Comparison of ENCODE assay signal across 8 cellular contexts in the genomic region with DNA sequence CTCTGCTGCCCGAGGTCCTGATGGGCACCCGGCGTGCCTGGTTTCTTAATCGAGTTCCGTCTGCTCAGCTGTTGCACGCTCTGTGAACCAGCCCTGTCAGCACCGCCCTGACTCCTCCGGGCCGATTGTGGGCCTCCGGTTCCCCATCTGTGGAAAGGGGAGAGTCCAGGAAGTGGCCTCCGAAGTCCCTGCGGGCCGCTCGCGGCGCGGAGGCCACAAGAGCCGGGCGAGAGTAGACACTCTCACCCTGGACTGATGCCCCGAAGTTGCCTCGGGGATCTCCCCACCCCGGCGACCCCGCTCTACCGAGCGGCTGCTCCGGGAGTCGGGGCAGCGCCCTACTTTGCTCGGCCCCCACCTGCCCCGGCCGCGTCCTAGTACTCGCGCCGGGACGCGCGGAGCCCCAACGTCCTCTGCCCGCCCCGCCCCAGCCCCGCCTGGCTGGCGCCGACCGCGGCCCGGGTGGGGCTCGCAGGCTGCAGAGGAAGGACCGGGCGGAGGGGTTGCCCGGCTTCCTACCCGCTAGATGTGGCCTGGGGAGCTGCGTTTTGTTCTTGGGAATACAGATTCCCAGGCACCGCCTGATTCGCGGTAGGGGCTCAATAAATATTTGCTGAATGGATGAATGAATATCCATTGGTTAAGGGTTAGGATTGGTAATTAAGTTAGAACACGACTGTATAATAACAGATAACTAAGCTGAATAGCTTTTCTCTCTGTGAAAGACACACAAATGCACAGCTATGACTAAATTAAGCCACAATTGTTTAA. TPM values are rescaled to one million over a fixed set of nuclear protein-coding genes. Genes with fewer than 3 reads are reported as not detected.
A peak's percentile ranks its signal among the peaks of the same experiment; 100 is the strongest.
DNase-seq lines count a peak whose midpoint lies in the region; ATAC-seq, FAIRE-seq and TF ChIP-seq lines count a peak whose summit lies in the region.

No MANE protein-coding gene starts in this region.

- H3K9me3 Mint-ChIP-seq in activated naive CD4-positive, alpha-beta T cell treated with anti-CD3 and anti-CD28 coated beads, Interleukin-2, amount 10 ng/mL, durations not matched to agents 7 days and 5 days: no peaks in the 10 kb centered on the region

- DNase-seq in GM03348 (ENCODE audit: low spot score) (peak; percentile 64), H54 (ENCODE audit: insufficient read length, low spot score) (peak; percentile 78), Karpas-422 (peak; percentile 92), RKO (ENCODE audit: low spot score) (peak; percentile 89), ureter (ENCODE audit: low spot score) (peak; percentile 61)
- DNase-seq in activated naive CD4-positive, alpha-beta T cell treated with anti-CD3 and anti-CD28 coated beads, Interleukin-2, amount 10 ng/mL, durations not matched to agents 7 days and 5 days: peak; percentile 77

- no peaks in the 10 kb centered on the region for H3K27me3 ChIP-seq in Karpas-422 (ENCODE audit: low read length)
- no peaks in the 10 kb centered on the region for H3K27me3 ChIP-seq in gastroesophageal sphincter
- no peaks in the 10 kb centered on the region for H3K27me3 ChIP-seq in neutrophil

- H3K27ac ChIP-seq in Karpas-422 (ENCODE audit: low read length): peak overlapping the region; percentile 82
- peak overlapping the region; percentile 89 to 100 (median 98) for H3K27ac ChIP-seq in gastroesophageal sphincter
- H3K27ac ChIP-seq in neutrophil: peak overlapping the region; percentile 79

- TF ChIP-seq CTCF in gastroesophageal sphincter (IDR thresholded peaks at IDR 0.05) (peak in 1 of 4 experiments; percentile 27), neutrophil (IDR thresholded peaks at IDR 0.05) (no peak)

- H3K4me3 ChIP-seq in Karpas-422 (ENCODE audit: low read length) (peak overlapping the region; percentile 99), gastroesophageal sphincter (peak overlapping the region; percentile 71 to 87), neutrophil (ENCODE audit: low read depth in 1 of 2, low read length in 1 of 2) (peak overlapping the region; percentile 86 to 97)

- H3K9me3 ChIP-seq in Karpas-422 (ENCODE audit: low read length): no peaks in the 10 kb centered on the region
- H3K9me3 ChIP-seq in gastroesophageal sphincter: no peaks in the 10 kb centered on the region
- no peaks in the 10 kb centered on the region for H3K9me3 ChIP-seq in neutrophil

- TF ChIP-seq EP300 in gastroesophageal sphincter (IDR thresholded peaks at IDR 0.05): no peak

- 0 to 4% methylated on average over 1 to 5 of the region's 58 CpGs for WGBS in gastroesophageal sphincter (ENCODE audit: low coverage in 1 of 2), 2 donors

- peak overlapping the region; percentile 95 for H3K27ac Mint-ChIP-seq in activated naive CD4-positive, alpha-beta T cell treated with anti-CD3 and anti-CD28 coated beads, Interleukin-2, amount 10 ng/mL, durations not matched to agents 7 days and 5 days

- peak; percentile 63 for ATAC-seq in gastroesophageal sphincter

- peaks cover 3% of the 10 kb centered on the region for H3K27me3 Mint-ChIP-seq in activated naive CD4-positive, alpha-beta T cell treated with anti-CD3 and anti-CD28 coated beads, Interleukin-2, amount 10 ng/mL, durations not matched to agents 7 days and 5 days

- H4K20me1 ChIP-seq in Karpas-422 (ENCODE audit: insufficient read depth, low read depth, low read length): peaks cover 7% of the 10 kb centered on the region; the same call in 1 of the 2 replicates

- peaks cover 46% of the 10 kb centered on the region for H3K4me1 ChIP-seq in Karpas-422 (ENCODE audit: low read length)
- peaks cover 2 to 37% (median 25%) of the 10 kb centered on the region in 3 donors for H3K4me1 ChIP-seq in gastroesophageal sphincter
- H3K4me1 ChIP-seq in neutrophil (ENCODE audit: control insufficient read depth in 1 of 2, insufficient read depth in 1 of 2, low read depth in 1 of 2, low read length in 1 of 2): peaks cover 22 to 28% of the 10 kb centered on the region in 2 experiments

- CTCF ChIA-PET in activated naive CD4-positive, alpha-beta T cell treated with anti-CD3 and anti-CD28 coated beads, Interleukin-2, amount 10 ng/mL, durations not matched to agents 7 days and 5 days (lab: Charles Lee): no interaction called here

- H3K4me3 Mint-ChIP-seq in activated naive CD4-positive, alpha-beta T cell treated with anti-CD3 and anti-CD28 coated beads, Interleukin-2, amount 10 ng/mL, durations not matched to agents 7 days and 5 days: peak overlapping the region; percentile 83

- H2AFZ ChIP-seq in Karpas-422 (ENCODE audit: low read length): peak overlapping the region; percentile 61

- H3K4me2 ChIP-seq in Karpas-422 (ENCODE audit: low read depth, low read length, poor library complexity, severe bottlenecking): peak overlapping the region; percentile 84

- H3K79me2 ChIP-seq in Karpas-422 (ENCODE audit: low read length): peaks cover 41% of the 10 kb centered on the region

- FAIRE-seq in H54 (lab: Jason Lieb, UNC): peak; percentile 55

- no peaks in the 10 kb centered on the region for H3K9me2 ChIP-seq in Karpas-422 (replicated peaks; ENCODE audit: insufficient read depth, low read length)

- peaks cover 10% of the 10 kb centered on the region for H3K36me3 Mint-ChIP-seq in activated naive CD4-positive, alpha-beta T cell treated with anti-CD3 and anti-CD28 coated beads, Interleukin-2, amount 10 ng/mL, durations not matched to agents 7 days and 5 days

- H3K36me3 ChIP-seq in Karpas-422 (ENCODE audit: insufficient read depth, low read length): no peaks in the 10 kb centered on the region
- H3K36me3 ChIP-seq in gastroesophageal sphincter: no peaks in the 10 kb centered on the region
- H3K36me3 ChIP-seq in neutrophil: no peaks in the 10 kb centered on the region

- TF ChIP-seq POLR2A in H54 (IDR thresholded peaks at IDR 0.05; ENCODE audit: low read depth, low read length): peak; percentile 61
- TF ChIP-seq POLR2A in gastroesophageal sphincter (IDR thresholded peaks at IDR 0.05): peak; percentile 76 to 80

- peak overlapping the region; percentile 86 for H3K9ac ChIP-seq in Karpas-422 (ENCODE audit: low read length)

- peaks cover 43% of the 10 kb centered on the region for H3K4me1 Mint-ChIP-seq in activated naive CD4-positive, alpha-beta T cell treated with anti-CD3 and anti-CD28 coated beads, Interleukin-2, amount 10 ng/mL, durations not matched to agents 7 days and 5 days

RNA-seq across cellular contexts. Expression of gene ZNF367, which starts 0.9 kb away (rescaled TPM):
- 5.5 and 6.8 TPM in 2 replicates for total RNA-seq in Karpas-422 (2014; rRNA removed; shearing (Covaris generic); ENCODE audit: low replicate concordance)
- total RNA-seq in gastroesophageal sphincter (1 to 10 TPM; 1.4 to 3.7 (median 2.5) TPM), ureter (1.8 TPM)

RNA-seq across cellular contexts. Expression of gene HABP4, which starts 30.9 kb away (rescaled TPM):
- 1.8 and 7.3 TPM in 2 replicates for total RNA-seq in Karpas-422 (2014; rRNA removed; shearing (Covaris generic); ENCODE audit: low replicate concordance)
- total RNA-seq in gastroesophageal sphincter: 100 to 1,000 TPM in 1 of 4 donors, 10 to 100 TPM in 3; 41.1 to 106 (median 60.0) TPM
- 13.4 TPM for total RNA-seq in ureter

RNA-seq across cellular contexts. Expression of gene SLC35D2, which starts 35.6 kb away (rescaled TPM):
- total RNA-seq in Karpas-422 (2014; rRNA removed; shearing (Covaris generic); ENCODE audit: low replicate concordance): 0.51 and 1.9 TPM in 2 replicates
- total RNA-seq in gastroesophageal sphincter: 10 to 100 TPM; 16.6 to 39.3 (median 26.1) TPM
- total RNA-seq in ureter: 26.0 TPM

Comparison
In these comparisons a context has a peak if more than half of its experiments do, and no peak if none do; other contexts are left out.
1. Peak in every context shown above with its lines: DNase-seq, ATAC-seq, H3K4me3 ChIP-seq and H3K27ac ChIP-seq.